Comparison of ENCODE assay signal across 8 cellular contexts in genomic region chr1:201170533-201171062, GRCh38. TPM values are rescaled to one million over a fixed set of nuclear protein-coding genes. Genes with fewer than 3 reads are reported as not detected.
DNase-seq lines count a peak whose midpoint lies in the region; ATAC-seq and TF ChIP-seq lines count a peak whose summit lies in the region.

No MANE protein-coding gene starts in this region.

- WGBS in transverse colon (ENCODE audit: low coverage in 1 of 2), 2 donors = 12% methylated on average over 20 of the region's 26 CpGs; no CpG with 5 or more reads in 1 of the 2 donors

- H3K27me3 Mint-ChIP-seq in activated naive CD8-positive, alpha-beta T cell treated with anti-CD3 and anti-CD28 coated beads, Interleukin-2, amount 10 ng/mL, durations not matched to agents 7 days and 5 days = peaks cover 46% of the 10 kb centered on the region

- TF ChIP-seq CTCF in SU-DHL-6 (IDR thresholded peaks at IDR 0.05; ENCODE audit: insufficient read depth, low read length, poor library complexity, severe bottlenecking) = no peak
- no peak for TF ChIP-seq CTCF in cardiac muscle cell (IDR thresholded peaks at IDR 0.05; ENCODE audit: low read depth, low read length)
- no peak for TF ChIP-seq CTCF in parathyroid adenoma (IDR thresholded peaks at IDR 0.05)
- peak in 1 of 5 experiments; percentile 66 for TF ChIP-seq CTCF in transverse colon (IDR thresholded peaks at IDR 0.05)

- intact Hi-C loops in transverse colon (cut with DNase I; ENCODE audit: low total_unique reads) = no loop called here

- TF ChIP-seq POLR2A in GM10847 (IDR thresholded peaks at IDR 0.05; ENCODE audit: extremely low read depth, insufficient read length) (peak; percentile 31), transverse colon (IDR thresholded peaks at IDR 0.05) (peak; percentile 89)

- no peaks in the 10 kb centered on the region for H3K36me3 ChIP-seq in SU-DHL-6 (ENCODE audit: low read length)
- H3K36me3 ChIP-seq in cardiac muscle cell = no peaks in the 10 kb centered on the region
- no peaks in the 10 kb centered on the region for H3K36me3 ChIP-seq in parathyroid adenoma (ENCODE audit: control insufficient read depth, insufficient read depth, low read length)
- H3K36me3 ChIP-seq in transverse colon = no peaks in the 10 kb centered on the region

- peak overlapping the region; percentile 88 for H2AFZ ChIP-seq in SU-DHL-6 (ENCODE audit: low read depth, low read length, severe bottlenecking)
- H2AFZ ChIP-seq in parathyroid adenoma = peak overlapping the region; percentile 95

- no peaks in the 10 kb centered on the region for H3K9me2 ChIP-seq in SU-DHL-6 (replicated peaks; ENCODE audit: insufficient read depth, low read length)

- in situ Hi-C loops in transverse colon (cut with MboI; ENCODE audit: low pct_ligation_motif_present in 1 of 4, low pct_unique_long_range_greater_than_20kb in 1 of 4, low sequenced_read_pairs in 3 of 4) = no loop called here

- H3K27ac ChIP-seq in SU-DHL-6 (ENCODE audit: low read depth, low read length) = no peak overlapping the region
- H3K27ac ChIP-seq in cardiac muscle cell = peak overlapping the region; percentile 89
- peak overlapping the region; percentile 96 for H3K27ac ChIP-seq in parathyroid adenoma
- H3K27ac ChIP-seq in transverse colon = peak overlapping the region; percentile 90 to 93 (median 90)

- H3K9me3 ChIP-seq in SU-DHL-6 (ENCODE audit: insufficient read depth, low read length) = no peaks in the 10 kb centered on the region
- no peaks in the 10 kb centered on the region for H3K9me3 ChIP-seq in cardiac muscle cell (ENCODE audit: low read depth)
- H3K9me3 ChIP-seq in parathyroid adenoma (ENCODE audit: control insufficient read depth, low read length) = no peaks in the 10 kb centered on the region
- no peaks in the 10 kb centered on the region for H3K9me3 ChIP-seq in transverse colon

- no peaks in the 10 kb centered on the region for H3K36me3 Mint-ChIP-seq in activated naive CD8-positive, alpha-beta T cell treated with anti-CD3 and anti-CD28 coated beads, Interleukin-2, amount 10 ng/mL, durations not matched to agents 7 days and 5 days

- H3K27ac Mint-ChIP-seq in activated naive CD8-positive, alpha-beta T cell treated with anti-CD3 and anti-CD28 coated beads, Interleukin-2, amount 10 ng/mL, durations not matched to agents 7 days and 5 days = no peak overlapping the region

- peak; percentile 97 for ATAC-seq in HG02588 (IDR thresholded peaks at IDR 0.05; ENCODE audit: unreplicated experiment)
- ATAC-seq in activated naive CD8-positive, alpha-beta T cell treated with anti-CD3 and anti-CD28 coated beads, Interleukin-2, amount 10 ng/mL, durations not matched to agents 7 days and 5 days (ENCODE audit: low read depth) = peak; percentile 89

- H3K9ac ChIP-seq in SU-DHL-6 (ENCODE audit: low read length) (peak overlapping the region; percentile 38), parathyroid adenoma (peak overlapping the region; percentile 67)

- H3K4me1 ChIP-seq in cardiac muscle cell (ENCODE audit: low read depth) (peaks cover 10% of the 10 kb centered on the region), parathyroid adenoma (peaks cover 6% of the 10 kb centered on the region), transverse colon (peaks cover 0 to 10% (median 6%) of the 10 kb centered on the region in 4 donors)

- H3K4me3 Mint-ChIP-seq in activated naive CD8-positive, alpha-beta T cell treated with anti-CD3 and anti-CD28 coated beads, Interleukin-2, amount 10 ng/mL, durations not matched to agents 7 days and 5 days = peak overlapping the region; percentile 72

- DNase-seq in NCI-H1092 treated with DMSO at 0.1 percent for 48 hours (lab: John Stamatoyannopoulos, UW) = peak; percentile 94
- peak; percentile 64 for DNase-seq in activated naive CD8-positive, alpha-beta T cell treated with anti-CD3 and anti-CD28 coated beads, Interleukin-2, amount 10 ng/mL, durations not matched to agents 7 days and 5 days
- DNase-seq in cardiac muscle cell (ENCODE audit: low read depth in 1 of 2, low spot score in 1 of 2) = peak; percentile 94 to 95
- peak; percentile 97 for DNase-seq in transverse colon

- H3K79me2 ChIP-seq in SU-DHL-6 (ENCODE audit: insufficient read depth, low read length) = no peaks in the 10 kb centered on the region
- no peaks in the 10 kb centered on the region for H3K79me2 ChIP-seq in parathyroid adenoma

- H3K27me3 ChIP-seq in SU-DHL-6 (ENCODE audit: low read length) (no peaks in the 10 kb centered on the region), cardiac muscle cell (no peaks in the 10 kb centered on the region), parathyroid adenoma (ENCODE audit: control insufficient read depth, insufficient read depth, low read length) (no peaks in the 10 kb centered on the region), transverse colon (no peaks in the 10 kb centered on the region)

- H4K20me1 ChIP-seq in SU-DHL-6 (ENCODE audit: low read depth, low read length) = no peaks in the 10 kb centered on the region

- POLR2A ChIA-PET in activated naive CD8-positive, alpha-beta T cell treated with anti-CD3 and anti-CD28 coated beads, Interleukin-2, amount 10 ng/mL, durations not matched to agents 7 days and 5 days (lab: Charles Lee) = no interaction called here

- no peaks in the 10 kb centered on the region for H3F3A ChIP-seq in SU-DHL-6 (ENCODE audit: insufficient read depth)

- H3K9me3 Mint-ChIP-seq in activated naive CD8-positive, alpha-beta T cell treated with anti-CD3 and anti-CD28 coated beads, Interleukin-2, amount 10 ng/mL, durations not matched to agents 7 days and 5 days = no peaks in the 10 kb centered on the region

- peaks cover 6% of the 10 kb centered on the region for H3K4me1 Mint-ChIP-seq in activated naive CD8-positive, alpha-beta T cell treated with anti-CD3 and anti-CD28 coated beads, Interleukin-2, amount 10 ng/mL, durations not matched to agents 7 days and 5 days

- H3K4me2 ChIP-seq in SU-DHL-6 (ENCODE audit: low read depth, low read length, poor library complexity, severe bottlenecking) (peak overlapping the region; percentile 60), parathyroid adenoma (ENCODE audit: low read length) (peak overlapping the region; percentile 56)

- no peak for TF ChIP-seq EP300 in transverse colon (IDR thresholded peaks at IDR 0.05; ENCODE audit: low read depth)

- peak overlapping the region; percentile 34 for H3K4me3 ChIP-seq in SU-DHL-6 (ENCODE audit: insufficient read depth, low read length, poor library complexity, severe bottlenecking)
- peak overlapping the region; percentile 39 for H3K4me3 ChIP-seq in cardiac muscle cell
- peak overlapping the region; percentile 66 for H3K4me3 ChIP-seq in parathyroid adenoma (ENCODE audit: low read depth, low read length)
- H3K4me3 ChIP-seq in transverse colon = peak overlapping the region; percentile 36 to 60 (median 47)

RNA-seq across cellular contexts. Expression of gene TMEM9, which starts 16.3 kb away (rescaled TPM):
- total RNA-seq in activated naive CD8-positive, alpha-beta T cell treated with anti-CD3 and anti-CD28 coated beads, Interleukin-2, amount 10 ng/mL, durations not matched to agents 7 days and 5 days = 10 to 100 TPM; 20.8 to 26.1 TPM
- total RNA-seq in cardiac muscle cell (190 and 215 TPM in 2 replicates), transverse colon (10 to 100 TPM in 3 of 4 donors, 1 to 10 TPM in 1; 6.7 to 35.4 (median 29.4) TPM)
- 171 and 195 TPM in 2 replicates for polyA plus RNA-seq in cardiac muscle cell

RNA-seq across cellular contexts. Expression of gene IGFN1, which starts 20.0 kb away (rescaled TPM):
- not detected for total RNA-seq in activated naive CD8-positive, alpha-beta T cell treated with anti-CD3 and anti-CD28 coated beads, Interleukin-2, amount 10 ng/mL, durations not matched to agents 7 days and 5 days
- total RNA-seq in cardiac muscle cell (0.32 TPM in 1 of 2 replicates, not detected in the other), transverse colon (under 1 TPM in 1 of 4 donors, not detected in 3; 0.14 TPM)
- not detected in 2 replicates for polyA plus RNA-seq in cardiac muscle cell

RNA-seq across cellular contexts. Expression of gene ASCL5, which starts 43.6 kb away (rescaled TPM):
- total RNA-seq in activated naive CD8-positive, alpha-beta T cell treated with anti-CD3 and anti-CD28 coated beads, Interleukin-2, amount 10 ng/mL, durations not matched to agents 7 days and 5 days = not detected
- total RNA-seq in cardiac muscle cell (0.18 and 0.88 TPM in 2 replicates), transverse colon (not detected)
- polyA plus RNA-seq in cardiac muscle cell = 0.16 TPM in 1 of 2 replicates, not detected in the other

RNA-seq across cellular contexts. Expression of gene CACNA1S, which starts 58.4 kb away (rescaled TPM):
- total RNA-seq in activated naive CD8-positive, alpha-beta T cell treated with anti-CD3 and anti-CD28 coated beads, Interleukin-2, amount 10 ng/mL, durations not matched to agents 7 days and 5 days = not detected
- total RNA-seq in cardiac muscle cell (0.30 and 0.35 TPM in 2 replicates), transverse colon (not detected)
- 0.12 TPM in 1 of 2 replicates, not detected in the other for polyA plus RNA-seq in cardiac muscle cell
